Comparison of ENCODE assay signal across 21 cellular contexts in genomic region chr13:67437246-67437645, GRCh38.
"Had no signal": no experiment of that assay in that cellular context is flagged by ENCODE, and none has a peak within 500 bp of the region (broad histone marks: within the 10 kb centered on the region; RNA-seq: fewer than 3 reads in every experiment).

No MANE protein-coding gene starts in this region.

- H3K4me3 ChIP-seq: left ventricle myocardium inferior, pancreas, prostate gland, skin epidermis, spleen, suprapubic skin, thoracic aorta, tibial artery, upper lobe of right lung had no signal

- H3K4me1 ChIP-seq: left ventricle myocardium inferior, pancreas, prostate gland, spleen, suprapubic skin, tibial artery, upper lobe of right lung had no signal

- FAIRE-seq: keratinocyte, urothelium cell line had no signal

- H3K27ac ChIP-seq: left ventricle myocardium inferior, pancreas, prostate gland, skin epidermis, spleen, suprapubic skin, thoracic aorta, tibial artery, upper lobe of right lung had no signal

- H3K36me3 ChIP-seq: left ventricle myocardium inferior, pancreas, prostate gland, spleen, suprapubic skin, thoracic aorta, tibial artery, upper lobe of right lung had no signal

- DNase-seq: hippocampal formation; left colon; left ventricle myocardium inferior; naive thymus-derived CD8-positive, alpha-beta T cell; nucleus accumbens; pancreas; posterior cingulate gyrus; retina; right cardiac atrium; spleen; stimulated activated CD4-positive, alpha-beta T cell treated with anti-CD3 and anti-CD28 coated beads, Interleukin-4, amount 100 ng/mL, for 24 hours; stimulated activated naive CD4-positive, alpha-beta T cell; tibial artery; trophoblast cell; upper lobe of right lung had no signal

- H3K27me3 ChIP-seq: pancreas, spleen, suprapubic skin, tibial artery, upper lobe of right lung had no signal

- H3K9me3 ChIP-seq: left ventricle myocardium inferior, pancreas, prostate gland, spleen, suprapubic skin, thoracic aorta, tibial artery, upper lobe of right lung had no signal
